ENCODE assay signal across 1 cellular context in the genomic region with DNA sequence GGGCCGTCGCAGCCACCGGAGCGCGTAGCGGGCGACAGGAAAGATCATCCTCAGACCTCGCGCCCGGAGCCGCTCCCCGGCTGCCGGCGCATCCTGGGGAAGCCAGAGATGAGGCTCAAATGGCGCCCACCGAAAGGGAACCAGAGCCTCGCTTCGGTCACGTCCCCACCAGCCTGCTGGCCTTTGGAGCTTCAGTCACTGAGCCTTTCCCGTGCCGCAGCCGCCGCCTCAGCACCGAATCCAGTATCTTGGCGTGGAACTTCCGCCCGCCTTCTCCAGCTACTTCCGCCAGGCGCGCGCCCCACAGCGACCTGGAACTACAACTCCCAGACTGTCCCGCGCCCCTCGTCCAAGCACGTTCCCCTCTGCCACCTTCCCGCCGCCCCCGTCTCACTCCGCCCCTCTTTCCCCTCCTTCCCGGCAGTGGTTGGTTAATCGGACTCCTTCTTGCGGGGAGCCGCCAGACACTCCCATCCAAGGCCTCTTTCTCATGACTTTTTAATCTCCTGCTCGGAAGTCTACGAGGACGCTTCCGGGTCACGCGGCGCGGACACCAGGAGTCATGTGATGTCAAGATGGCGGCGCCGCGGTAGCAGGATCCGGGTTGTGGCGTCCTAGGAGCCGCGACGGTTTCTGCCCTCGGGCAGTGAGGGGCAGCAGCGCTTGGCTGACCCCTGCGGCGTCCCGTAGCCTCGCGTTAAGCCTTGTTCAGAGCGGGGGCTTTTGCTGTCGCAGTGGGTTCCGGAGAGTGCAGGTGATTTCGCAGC.
TF ChIP-seq lines count a peak whose summit lies in the region.

A gene with protein sequence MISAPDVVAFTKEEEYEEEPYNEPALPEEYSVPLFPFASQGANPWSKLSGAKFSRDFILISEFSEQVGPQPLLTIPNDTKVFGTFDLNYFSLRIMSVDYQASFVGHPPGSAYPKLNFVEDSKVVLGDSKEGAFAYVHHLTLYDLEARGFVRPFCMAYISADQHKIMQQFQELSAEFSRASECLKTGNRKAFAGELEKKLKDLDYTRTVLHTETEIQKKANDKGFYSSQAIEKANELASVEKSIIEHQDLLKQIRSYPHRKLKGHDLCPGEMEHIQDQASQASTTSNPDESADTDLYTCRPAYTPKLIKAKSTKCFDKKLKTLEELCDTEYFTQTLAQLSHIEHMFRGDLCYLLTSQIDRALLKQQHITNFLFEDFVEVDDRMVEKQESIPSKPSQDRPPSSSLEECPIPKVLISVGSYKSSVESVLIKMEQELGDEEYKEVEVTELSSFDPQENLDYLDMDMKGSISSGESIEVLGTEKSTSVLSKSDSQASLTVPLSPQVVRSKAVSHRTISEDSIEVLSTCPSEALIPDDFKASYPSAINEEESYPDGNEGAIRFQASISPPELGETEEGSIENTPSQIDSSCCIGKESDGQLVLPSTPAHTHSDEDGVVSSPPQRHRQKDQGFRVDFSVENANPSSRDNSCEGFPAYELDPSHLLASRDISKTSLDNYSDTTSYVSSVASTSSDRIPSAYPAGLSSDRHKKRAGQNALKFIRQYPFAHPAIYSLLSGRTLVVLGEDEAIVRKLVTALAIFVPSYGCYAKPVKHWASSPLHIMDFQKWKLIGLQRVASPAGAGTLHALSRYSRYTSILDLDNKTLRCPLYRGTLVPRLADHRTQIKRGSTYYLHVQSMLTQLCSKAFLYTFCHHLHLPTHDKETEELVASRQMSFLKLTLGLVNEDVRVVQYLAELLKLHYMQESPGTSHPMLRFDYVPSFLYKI (plus strand): TSS at position 563 of the 767 bp plus-strand sequence. CDS start 497 bp downstream, outside the sequence.
A gene with protein sequence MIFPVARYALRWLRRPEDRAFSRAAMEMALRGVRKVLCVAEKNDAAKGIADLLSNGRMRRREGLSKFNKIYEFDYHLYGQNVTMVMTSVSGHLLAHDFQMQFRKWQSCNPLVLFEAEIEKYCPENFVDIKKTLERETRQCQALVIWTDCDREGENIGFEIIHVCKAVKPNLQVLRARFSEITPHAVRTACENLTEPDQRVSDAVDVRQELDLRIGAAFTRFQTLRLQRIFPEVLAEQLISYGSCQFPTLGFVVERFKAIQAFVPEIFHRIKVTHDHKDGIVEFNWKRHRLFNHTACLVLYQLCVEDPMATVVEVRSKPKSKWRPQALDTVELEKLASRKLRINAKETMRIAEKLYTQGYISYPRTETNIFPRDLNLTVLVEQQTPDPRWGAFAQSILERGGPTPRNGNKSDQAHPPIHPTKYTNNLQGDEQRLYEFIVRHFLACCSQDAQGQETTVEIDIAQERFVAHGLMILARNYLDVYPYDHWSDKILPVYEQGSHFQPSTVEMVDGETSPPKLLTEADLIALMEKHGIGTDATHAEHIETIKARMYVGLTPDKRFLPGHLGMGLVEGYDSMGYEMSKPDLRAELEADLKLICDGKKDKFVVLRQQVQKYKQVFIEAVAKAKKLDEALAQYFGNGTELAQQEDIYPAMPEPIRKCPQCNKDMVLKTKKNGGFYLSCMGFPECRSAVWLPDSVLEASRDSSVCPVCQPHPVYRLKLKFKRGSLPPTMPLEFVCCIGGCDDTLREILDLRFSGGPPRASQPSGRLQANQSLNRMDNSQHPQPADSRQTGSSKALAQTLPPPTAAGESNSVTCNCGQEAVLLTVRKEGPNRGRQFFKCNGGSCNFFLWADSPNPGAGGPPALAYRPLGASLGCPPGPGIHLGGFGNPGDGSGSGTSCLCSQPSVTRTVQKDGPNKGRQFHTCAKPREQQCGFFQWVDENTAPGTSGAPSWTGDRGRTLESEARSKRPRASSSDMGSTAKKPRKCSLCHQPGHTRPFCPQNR (minus strand): TSS at position 264 of the 767 bp plus-strand sequence. CDS start 216 bp downstream, at position 48.

TF ChIP-seq in HepG2, 621 proteins besides CTCF, POLR2A, EP300 and RAD21 (continued from another document and continues in another):
- TF ChIP-seq, protein P1, sequence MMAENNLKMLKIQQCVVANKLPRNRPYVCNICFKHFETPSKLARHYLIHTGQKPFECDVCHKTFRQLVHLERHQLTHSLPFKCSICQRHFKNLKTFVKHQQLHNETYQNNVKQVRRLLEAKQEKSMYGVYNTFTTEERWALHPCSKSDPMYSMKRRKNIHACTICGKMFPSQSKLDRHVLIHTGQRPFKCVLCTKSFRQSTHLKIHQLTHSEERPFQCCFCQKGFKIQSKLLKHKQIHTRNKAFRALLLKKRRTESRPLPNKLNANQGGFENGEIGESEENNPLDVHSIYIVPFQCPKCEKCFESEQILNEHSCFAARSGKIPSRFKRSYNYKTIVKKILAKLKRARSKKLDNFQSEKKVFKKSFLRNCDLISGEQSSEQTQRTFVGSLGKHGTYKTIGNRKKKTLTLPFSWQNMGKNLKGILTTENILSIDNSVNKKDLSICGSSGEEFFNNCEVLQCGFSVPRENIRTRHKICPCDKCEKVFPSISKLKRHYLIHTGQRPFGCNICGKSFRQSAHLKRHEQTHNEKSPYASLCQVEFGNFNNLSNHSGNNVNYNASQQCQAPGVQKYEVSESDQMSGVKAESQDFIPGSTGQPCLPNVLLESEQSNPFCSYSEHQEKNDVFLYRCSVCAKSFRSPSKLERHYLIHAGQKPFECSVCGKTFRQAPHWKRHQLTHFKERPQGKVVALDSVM (CRISPR knock-in tag; IDR thresholded peaks at IDR 0.05): 0 out of 2 replicates have a peak, but pooled peaks have one; percentile 28
- TF ChIP-seq NFIB (CRISPR knock-in tag; IDR thresholded peaks at IDR 0.05; ENCODE audit: borderline replicate concordance): no peak
- TF ChIP-seq ZNF484 (CRISPR knock-in tag; IDR thresholded peaks at IDR 0.05; ENCODE audit: borderline replicate concordance, low read depth): 0 out of 2 replicates have a peak, but pooled peaks have one; percentile 12
- no peak for TF ChIP-seq POGZ (CRISPR knock-in tag; IDR thresholded peaks at IDR 0.05)
- TF ChIP-seq, protein P2, sequence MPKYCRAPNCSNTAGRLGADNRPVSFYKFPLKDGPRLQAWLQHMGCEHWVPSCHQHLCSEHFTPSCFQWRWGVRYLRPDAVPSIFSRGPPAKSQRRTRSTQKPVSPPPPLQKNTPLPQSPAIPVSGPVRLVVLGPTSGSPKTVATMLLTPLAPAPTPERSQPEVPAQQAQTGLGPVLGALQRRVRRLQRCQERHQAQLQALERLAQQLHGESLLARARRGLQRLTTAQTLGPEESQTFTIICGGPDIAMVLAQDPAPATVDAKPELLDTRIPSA (CRISPR knock-in tag; IDR thresholded peaks at IDR 0.05; ENCODE audit: borderline replicate concordance): no peak; the same call in 1 of the 2 replicates
- TF ChIP-seq, protein P3, sequence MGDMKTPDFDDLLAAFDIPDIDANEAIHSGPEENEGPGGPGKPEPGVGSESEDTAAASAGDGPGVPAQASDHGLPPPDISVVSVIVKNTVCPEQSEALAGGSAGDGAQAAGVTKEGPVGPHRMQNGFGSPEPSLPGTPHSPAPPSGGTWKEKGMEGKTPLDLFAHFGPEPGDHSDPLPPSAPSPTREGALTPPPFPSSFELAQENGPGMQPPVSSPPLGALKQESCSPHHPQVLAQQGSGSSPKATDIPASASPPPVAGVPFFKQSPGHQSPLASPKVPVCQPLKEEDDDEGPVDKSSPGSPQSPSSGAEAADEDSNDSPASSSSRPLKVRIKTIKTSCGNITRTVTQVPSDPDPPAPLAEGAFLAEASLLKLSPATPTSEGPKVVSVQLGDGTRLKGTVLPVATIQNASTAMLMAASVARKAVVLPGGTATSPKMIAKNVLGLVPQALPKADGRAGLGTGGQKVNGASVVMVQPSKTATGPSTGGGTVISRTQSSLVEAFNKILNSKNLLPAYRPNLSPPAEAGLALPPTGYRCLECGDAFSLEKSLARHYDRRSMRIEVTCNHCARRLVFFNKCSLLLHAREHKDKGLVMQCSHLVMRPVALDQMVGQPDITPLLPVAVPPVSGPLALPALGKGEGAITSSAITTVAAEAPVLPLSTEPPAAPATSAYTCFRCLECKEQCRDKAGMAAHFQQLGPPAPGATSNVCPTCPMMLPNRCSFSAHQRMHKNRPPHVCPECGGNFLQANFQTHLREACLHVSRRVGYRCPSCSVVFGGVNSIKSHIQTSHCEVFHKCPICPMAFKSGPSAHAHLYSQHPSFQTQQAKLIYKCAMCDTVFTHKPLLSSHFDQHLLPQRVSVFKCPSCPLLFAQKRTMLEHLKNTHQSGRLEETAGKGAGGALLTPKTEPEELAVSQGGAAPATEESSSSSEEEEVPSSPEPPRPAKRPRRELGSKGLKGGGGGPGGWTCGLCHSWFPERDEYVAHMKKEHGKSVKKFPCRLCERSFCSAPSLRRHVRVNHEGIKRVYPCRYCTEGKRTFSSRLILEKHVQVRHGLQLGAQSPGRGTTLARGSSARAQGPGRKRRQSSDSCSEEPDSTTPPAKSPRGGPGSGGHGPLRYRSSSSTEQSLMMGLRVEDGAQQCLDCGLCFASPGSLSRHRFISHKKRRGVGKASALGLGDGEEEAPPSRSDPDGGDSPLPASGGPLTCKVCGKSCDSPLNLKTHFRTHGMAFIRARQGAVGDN (CRISPR knock-in tag; IDR thresholded peaks at IDR 0.05): peak; percentile 95
- TF ChIP-seq, protein P4, sequence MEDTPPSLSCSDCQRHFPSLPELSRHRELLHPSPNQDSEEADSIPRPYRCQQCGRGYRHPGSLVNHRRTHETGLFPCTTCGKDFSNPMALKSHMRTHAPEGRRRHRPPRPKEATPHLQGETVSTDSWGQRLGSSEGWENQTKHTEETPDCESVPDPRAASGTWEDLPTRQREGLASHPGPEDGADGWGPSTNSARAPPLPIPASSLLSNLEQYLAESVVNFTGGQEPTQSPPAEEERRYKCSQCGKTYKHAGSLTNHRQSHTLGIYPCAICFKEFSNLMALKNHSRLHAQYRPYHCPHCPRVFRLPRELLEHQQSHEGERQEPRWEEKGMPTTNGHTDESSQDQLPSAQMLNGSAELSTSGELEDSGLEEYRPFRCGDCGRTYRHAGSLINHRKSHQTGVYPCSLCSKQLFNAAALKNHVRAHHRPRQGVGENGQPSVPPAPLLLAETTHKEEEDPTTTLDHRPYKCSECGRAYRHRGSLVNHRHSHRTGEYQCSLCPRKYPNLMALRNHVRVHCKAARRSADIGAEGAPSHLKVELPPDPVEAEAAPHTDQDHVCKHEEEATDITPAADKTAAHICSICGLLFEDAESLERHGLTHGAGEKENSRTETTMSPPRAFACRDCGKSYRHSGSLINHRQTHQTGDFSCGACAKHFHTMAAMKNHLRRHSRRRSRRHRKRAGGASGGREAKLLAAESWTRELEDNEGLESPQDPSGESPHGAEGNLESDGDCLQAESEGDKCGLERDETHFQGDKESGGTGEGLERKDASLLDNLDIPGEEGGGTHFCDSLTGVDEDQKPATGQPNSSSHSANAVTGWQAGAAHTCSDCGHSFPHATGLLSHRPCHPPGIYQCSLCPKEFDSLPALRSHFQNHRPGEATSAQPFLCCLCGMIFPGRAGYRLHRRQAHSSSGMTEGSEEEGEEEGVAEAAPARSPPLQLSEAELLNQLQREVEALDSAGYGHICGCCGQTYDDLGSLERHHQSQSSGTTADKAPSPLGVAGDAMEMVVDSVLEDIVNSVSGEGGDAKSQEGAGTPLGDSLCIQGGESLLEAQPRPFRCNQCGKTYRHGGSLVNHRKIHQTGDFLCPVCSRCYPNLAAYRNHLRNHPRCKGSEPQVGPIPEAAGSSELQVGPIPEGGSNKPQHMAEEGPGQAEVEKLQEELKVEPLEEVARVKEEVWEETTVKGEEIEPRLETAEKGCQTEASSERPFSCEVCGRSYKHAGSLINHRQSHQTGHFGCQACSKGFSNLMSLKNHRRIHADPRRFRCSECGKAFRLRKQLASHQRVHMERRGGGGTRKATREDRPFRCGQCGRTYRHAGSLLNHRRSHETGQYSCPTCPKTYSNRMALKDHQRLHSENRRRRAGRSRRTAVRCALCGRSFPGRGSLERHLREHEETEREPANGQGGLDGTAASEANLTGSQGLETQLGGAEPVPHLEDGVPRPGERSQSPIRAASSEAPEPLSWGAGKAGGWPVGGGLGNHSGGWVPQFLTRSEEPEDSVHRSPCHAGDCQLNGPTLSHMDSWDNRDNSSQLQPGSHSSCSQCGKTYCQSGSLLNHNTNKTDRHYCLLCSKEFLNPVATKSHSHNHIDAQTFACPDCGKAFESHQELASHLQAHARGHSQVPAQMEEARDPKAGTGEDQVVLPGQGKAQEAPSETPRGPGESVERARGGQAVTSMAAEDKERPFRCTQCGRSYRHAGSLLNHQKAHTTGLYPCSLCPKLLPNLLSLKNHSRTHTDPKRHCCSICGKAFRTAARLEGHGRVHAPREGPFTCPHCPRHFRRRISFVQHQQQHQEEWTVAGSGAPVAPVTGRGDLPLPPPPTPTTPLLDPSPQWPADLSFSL (CRISPR knock-in tag; IDR thresholded peaks at IDR 0.05): no peak
- TF ChIP-seq ZNF543 (CRISPR knock-in tag; IDR thresholded peaks at IDR 0.05): no peak
- 0 out of 2 replicates have a peak, but pooled peaks have one; percentile 69 for TF ChIP-seq ZNF572 (CRISPR knock-in tag; IDR thresholded peaks at IDR 0.05)
- TF ChIP-seq ZNF138 (CRISPR knock-in tag; IDR thresholded peaks at IDR 0.05; ENCODE audit: low read depth): peak; percentile 86; the same call in 1 of the 2 replicates
- TF ChIP-seq, protein P5, sequence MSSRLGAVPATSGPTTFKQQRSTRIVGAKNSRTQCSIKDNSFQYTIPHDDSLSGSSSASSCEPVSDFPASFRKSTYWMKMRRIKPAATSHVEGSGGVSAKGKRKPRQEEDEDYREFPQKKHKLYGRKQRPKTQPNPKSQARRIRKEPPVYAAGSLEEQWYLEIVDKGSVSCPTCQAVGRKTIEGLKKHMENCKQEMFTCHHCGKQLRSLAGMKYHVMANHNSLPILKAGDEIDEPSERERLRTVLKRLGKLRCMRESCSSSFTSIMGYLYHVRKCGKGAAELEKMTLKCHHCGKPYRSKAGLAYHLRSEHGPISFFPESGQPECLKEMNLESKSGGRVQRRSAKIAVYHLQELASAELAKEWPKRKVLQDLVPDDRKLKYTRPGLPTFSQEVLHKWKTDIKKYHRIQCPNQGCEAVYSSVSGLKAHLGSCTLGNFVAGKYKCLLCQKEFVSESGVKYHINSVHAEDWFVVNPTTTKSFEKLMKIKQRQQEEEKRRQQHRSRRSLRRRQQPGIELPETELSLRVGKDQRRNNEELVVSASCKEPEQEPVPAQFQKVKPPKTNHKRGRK (CRISPR knock-in tag; IDR thresholded peaks at IDR 0.05): no peak
- no peak for TF ChIP-seq ZNF816 (CRISPR knock-in tag; IDR thresholded peaks at IDR 0.05; ENCODE audit: borderline replicate concordance)
- TF ChIP-seq FOXM1 (CRISPR knock-in tag; IDR thresholded peaks at IDR 0.05): no peak
- no peak for TF ChIP-seq ZNF530 (CRISPR knock-in tag; IDR thresholded peaks at IDR 0.05; ENCODE audit: low read depth)
- no peak for TF ChIP-seq ZSCAN21 (CRISPR knock-in tag; IDR thresholded peaks at IDR 0.05; ENCODE audit: borderline replicate concordance)
- TF ChIP-seq SP4 (CRISPR knock-in tag; IDR thresholded peaks at IDR 0.05): peak; percentile 65
- no peak for TF ChIP-seq ZNF264 (CRISPR knock-in tag; IDR thresholded peaks at IDR 0.05)
- TF ChIP-seq NR3C1 (CRISPR knock-in tag; IDR thresholded peaks at IDR 0.05): no peak
- TF ChIP-seq, protein P6, sequence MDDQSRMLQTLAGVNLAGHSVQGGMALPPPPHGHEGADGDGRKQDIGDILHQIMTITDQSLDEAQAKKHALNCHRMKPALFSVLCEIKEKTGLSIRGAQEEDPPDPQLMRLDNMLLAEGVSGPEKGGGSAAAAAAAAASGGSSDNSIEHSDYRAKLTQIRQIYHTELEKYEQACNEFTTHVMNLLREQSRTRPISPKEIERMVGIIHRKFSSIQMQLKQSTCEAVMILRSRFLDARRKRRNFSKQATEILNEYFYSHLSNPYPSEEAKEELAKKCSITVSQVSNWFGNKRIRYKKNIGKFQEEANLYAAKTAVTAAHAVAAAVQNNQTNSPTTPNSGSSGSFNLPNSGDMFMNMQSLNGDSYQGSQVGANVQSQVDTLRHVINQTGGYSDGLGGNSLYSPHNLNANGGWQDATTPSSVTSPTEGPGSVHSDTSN (CRISPR knock-in tag; IDR thresholded peaks at IDR 0.05; ENCODE audit: borderline replicate concordance): no peak
- 0 out of 2 replicates have a peak, but pooled peaks have one; percentile 42 for TF ChIP-seq ZBTB8A (CRISPR knock-in tag; IDR thresholded peaks at IDR 0.05; ENCODE audit: borderline replicate concordance, low read depth)
- peak; percentile 62; the same call in 1 of the 2 replicates for TF ChIP-seq KDM2A (CRISPR knock-in tag; IDR thresholded peaks at IDR 0.05; ENCODE audit: borderline replicate concordance, low read depth)
